Comparison of ENCODE assay signal across 8 cellular contexts in genomic region chr15:78640840-78641733, GRCh38. TPM values are rescaled to one million over a fixed set of nuclear protein-coding genes. Genes with fewer than 3 reads are reported as not detected.
DNase-seq lines count a peak whose midpoint lies in the region; ATAC-seq and TF ChIP-seq lines count a peak whose summit lies in the region.

Gene CHRNB4, minus strand, starts transcription at chr15:78641210. Its CDS starts 77 bp downstream, at chr15:78641133.

- H3K9me3 Mint-ChIP-seq in activated T-cell treated with anti-CD3 and anti-CD28 coated beads, Interleukin-2, amount 50 U/mL, for 24 hours, result no peaks in the 10 kb centered on the region

- H3K27ac ChIP-seq in heart right ventricle, result no peak within 1 kb of the TSS

- peaks cover 25% of the 10 kb centered on the region for H3K27me3 Mint-ChIP-seq in activated T-cell treated with anti-CD3 and anti-CD28 coated beads, Interleukin-2, amount 50 U/mL, for 24 hours

- peak in 2 of 3 experiments; percentile 48 to 56 for DNase-seq in NCI-H1417 (lab: John Stamatoyannopoulos, UW)
- no peak for DNase-seq in NCI-H1417 treated with DMSO at 0.1 percent for 48 hours (lab: John Stamatoyannopoulos, UW)
- peak; percentile 53 for DNase-seq in activated T-cell treated with anti-CD3 and anti-CD28 coated beads, Interleukin-2, amount 50 U/mL, for 24 hours
- DNase-seq in heart right ventricle, result no peak
- DNase-seq in retina, result peak; percentile 92
- DNase-seq in NCI-H2196 (lab: John Stamatoyannopoulos, UW; ENCODE audit: unreplicated experiment), result no peak
- DNase-seq in activated gamma-delta T cell (lab: John Stamatoyannopoulos, UW), result no peak

- peaks cover 5 to 37% (median 24%) of the 10 kb centered on the region in 7 donors for H3K27me3 ChIP-seq in heart right ventricle

- H3K9me3 ChIP-seq in heart right ventricle, result no peaks in the 10 kb centered on the region

- H3K36me3 ChIP-seq in heart right ventricle, result no peaks in the 10 kb centered on the region

- peak within 1 kb of the TSS; percentile 12 to 50 (median 44) for H3K4me3 ChIP-seq in heart right ventricle

- 7 to 9% methylated on average over 59 to 65 of the region's 65 CpGs for WGBS in heart right ventricle, 2 donors

- no peak for TF ChIP-seq CTCF in heart right ventricle (IDR thresholded peaks at IDR 0.05)

- H3K4me3 Mint-ChIP-seq in activated T-cell treated with anti-CD3 and anti-CD28 coated beads, Interleukin-2, amount 50 U/mL, for 24 hours, result peak within 1 kb of the TSS; percentile 59

- intact Hi-C loops in heart right ventricle (cut with DNase I), result loop anchor here in 1 of 10 donors (5.0 kb wide), 1 partner anchor 66 kb away; no protein-coding TSS in a partner anchor

- no peaks in the 10 kb centered on the region for H3K36me3 Mint-ChIP-seq in activated T-cell treated with anti-CD3 and anti-CD28 coated beads, Interleukin-2, amount 50 U/mL, for 24 hours (ENCODE audit: low read depth)

- ATAC-seq in heart right ventricle (peak in 5 of 8 donors; percentile 47 to 73 (median 51)), HG03565 (IDR thresholded peaks at IDR 0.05; ENCODE audit: unreplicated experiment) (no peak)

- peak within 1 kb of the TSS; percentile 31 for H3K27ac Mint-ChIP-seq in activated T-cell treated with anti-CD3 and anti-CD28 coated beads, Interleukin-2, amount 50 U/mL, for 24 hours

- H3K4me1 Mint-ChIP-seq in activated T-cell treated with anti-CD3 and anti-CD28 coated beads, Interleukin-2, amount 50 U/mL, for 24 hours (ENCODE audit: low read depth), result peaks cover 9% of the 10 kb centered on the region

- H3K4me1 ChIP-seq in heart right ventricle, result peaks cover 8 to 20% (median 12%) of the 10 kb centered on the region in 9 donors

RNA-seq across cellular contexts. Expression of gene CHRNB4, which starts in this region (rescaled TPM):
- under 1 TPM in 2 of 10 donors, not detected in 8; 0.11 to 0.13 TPM for total RNA-seq in heart right ventricle
- polyA plus RNA-seq in heart right ventricle, result under 1 TPM in 1 of 2 donors, not detected in 1; 0.01 TPM

Comparison
In these comparisons a context has a peak if more than half of its experiments do, and no peak if none do; other contexts are left out.
1. DNase-seq: peak in NCI-H1417 (2 of 3), activated T-cell treated with anti-CD3 and anti-CD28 coated beads, Interleukin-2, amount 50 U/mL, for 24 hours (single experiment) and retina (single experiment); none in NCI-H1417 treated with DMSO at 0.1 percent for 48 hours (single experiment), heart right ventricle (0 of 2), NCI-H2196 (single experiment) and activated gamma-delta T cell (single experiment).
2. Peak in ATAC-seq and H3K4me3 ChIP-seq in heart right ventricle; RNA of the gene not detected or under 1 TPM.